6 cellular contexts compared by ENCODE assay signal in genomic region chr1:65596768-65597167, GRCh38.
"Had no signal": no experiment of that assay in that cellular context is flagged by ENCODE, and none has a peak within 500 bp of the region (broad histone marks: within the 10 kb centered on the region; RNA-seq: fewer than 3 reads in every experiment).

No MANE protein-coding gene starts in this region.

- H3K4me3 ChIP-seq: GM23338, K562 had no signal

- ATAC-seq: GM23338 had no signal

- DNase-seq: H9, HCEC 1CT, IMR-90 had no signal

- H3K27ac ChIP-seq: HL-60 had no signal
